Comparison of ENCODE assay signal across 12 cellular contexts in genomic region chr9:87270241-87271234, GRCh38.
DNase-seq lines count a peak whose midpoint lies in the region; ATAC-seq and TF ChIP-seq lines count a peak whose summit lies in the region.
"Had no signal": no experiment of that assay in that cellular context is flagged by ENCODE, and none has a peak within 500 bp of the region (broad histone marks: within the 10 kb centered on the region; RNA-seq: fewer than 3 reads in every experiment).

No MANE protein-coding gene starts in this region.

- no peaks in the 10 kb centered on the region for H3K36me3 ChIP-seq in lower lobe of right lung
- H3K36me3 ChIP-seq: esophagus muscularis mucosa had no signal

- H3K9me3 ChIP-seq in lower lobe of right lung, result no peaks in the 10 kb centered on the region
- H3K9me3 ChIP-seq: esophagus muscularis mucosa had no signal

- H3K9me3 Mint-ChIP-seq in type B pancreatic cell, result peaks cover 6% of the 10 kb centered on the region

- H3K27ac ChIP-seq in lower lobe of right lung, result no peak overlapping the region
- H3K27ac ChIP-seq: 22Rv1, esophagus muscularis mucosa had no signal

- peak; percentile 1 for DNase-seq in NCI-H82 (lab: John Stamatoyannopoulos, UW)
- no peak for DNase-seq in NCI-H82 treated with DMSO at 0.1 percent for 48 hours (lab: John Stamatoyannopoulos, UW; ENCODE audit: unreplicated experiment)
- DNase-seq in dermis microvascular lymphatic vessel endothelial cell (ENCODE audit: low read depth in 2 of 2), result peak; percentile 82 to 94
- no peak for DNase-seq in lower lobe of right lung
- DNase-seq in type B pancreatic cell (ENCODE audit: extremely low spot score, unreplicated experiment), result no peak
- no peak for DNase-seq in T-helper 2 cell
- DNase-seq: activated effector memory CD4-positive, alpha-beta T cell treated with anti-CD3 and anti-CD28 coated beads, Interleukin-2, amount 50 U/mL, for 16 hours; NCI-H226 had no signal

- H3K4me1 Mint-ChIP-seq in type B pancreatic cell (ENCODE audit: unreplicated experiment), result peaks cover 43% of the 10 kb centered on the region

- peak overlapping the region; percentile 6 for H3K4me3 ChIP-seq in lower lobe of right lung
- H3K4me3 ChIP-seq: esophagus muscularis mucosa had no signal

- peak overlapping the region; percentile 35 for H3K4me3 Mint-ChIP-seq in type B pancreatic cell

- ATAC-seq in lower lobe of right lung (peak; percentile 28 to 29), HG02938 (IDR thresholded peaks at IDR 0.05; ENCODE audit: unreplicated experiment) (no peak), GM21447 (IDR thresholded peaks at IDR 0.05; ENCODE audit: unreplicated experiment) (no peak)

- H3K4me1 ChIP-seq in lower lobe of right lung, result peaks cover 11% of the 10 kb centered on the region

- H3K27me3 Mint-ChIP-seq in type B pancreatic cell, result peaks cover 3% of the 10 kb centered on the region

- H3K27ac Mint-ChIP-seq in type B pancreatic cell, result peak overlapping the region; percentile 57

- no peak for TF ChIP-seq CTCF in lower lobe of right lung (IDR thresholded peaks at IDR 0.05)
- no peak for TF ChIP-seq CTCF in type B pancreatic cell (conservative IDR thresholded peaks at IDR 0.05)

- intact Hi-C loops in lower lobe of right lung (cut with DNase I), result no loop called here

- peaks cover 5% of the 10 kb centered on the region for H3K27me3 ChIP-seq in lower lobe of right lung (ENCODE audit: low read depth)
- H3K27me3 ChIP-seq: esophagus muscularis mucosa had no signal

- no peaks in the 10 kb centered on the region for H3K36me3 Mint-ChIP-seq in type B pancreatic cell

Comparison
In these comparisons a context has a peak if more than half of its experiments do, and no peak if none do; other contexts are left out.
1. DNase-seq: peak in NCI-H82 (single experiment) and dermis microvascular lymphatic vessel endothelial cell (2 of 2); none in NCI-H82 treated with DMSO at 0.1 percent for 48 hours (single experiment), lower lobe of right lung (single experiment), type B pancreatic cell (single experiment) and T-helper 2 cell (0 of 5).
2. ATAC-seq: peak in lower lobe of right lung (2 of 2); none in HG02938 (single experiment) and GM21447 (single experiment).